Comparison of ENCODE assay signal across 15 cellular contexts in the genomic region with DNA sequence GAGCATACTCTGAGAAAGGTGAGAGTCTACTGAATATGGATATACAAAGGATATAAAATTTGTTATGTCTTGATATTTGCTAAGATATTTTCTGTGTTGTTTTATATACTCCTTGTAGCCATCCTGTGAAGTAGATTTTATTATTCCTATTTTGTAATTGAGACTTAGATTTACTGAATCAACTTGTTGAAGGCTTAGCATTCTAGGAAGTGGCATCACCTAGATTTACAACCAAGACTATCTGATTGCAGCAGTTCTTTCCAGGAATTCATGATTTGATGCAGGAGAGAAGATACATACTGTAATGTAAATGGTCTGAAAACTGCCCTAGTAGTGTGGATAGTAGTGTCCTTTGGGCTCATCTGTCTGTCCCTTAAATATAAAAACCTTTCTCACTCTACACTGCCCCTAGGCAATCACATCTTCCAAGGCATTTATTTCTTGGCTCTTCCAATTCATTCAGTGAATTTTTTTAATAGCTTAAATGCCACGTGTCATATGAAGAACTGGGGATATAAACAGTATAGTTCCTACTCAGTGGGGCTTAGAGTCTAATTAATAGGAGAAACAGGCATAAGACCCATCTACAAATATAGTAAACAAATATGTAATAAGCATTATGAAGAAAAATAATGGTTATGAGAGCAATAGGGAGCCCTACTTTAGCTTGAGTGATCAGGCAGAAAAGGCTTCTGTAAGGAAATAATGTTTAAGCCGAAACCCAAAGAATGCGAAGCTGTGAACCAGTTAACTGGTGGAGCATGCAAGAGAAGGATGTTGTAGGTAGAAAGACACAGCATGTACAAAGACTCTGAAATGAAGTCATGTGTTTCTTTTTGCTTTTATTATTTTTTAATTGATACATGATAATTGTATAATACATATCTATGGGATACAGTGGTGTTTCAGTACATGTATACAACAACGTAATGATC. TPM values are rescaled to one million over a fixed set of nuclear protein-coding genes. Genes with fewer than 3 reads are reported as not detected.
DNase-seq lines count a peak whose midpoint lies in the region; FAIRE-seq and TF ChIP-seq lines count a peak whose summit lies in the region.
"Had no signal": no experiment of that assay in that cellular context is flagged by ENCODE, and none has a peak within 500 bp of the region (broad histone marks: within the 10 kb centered on the region; RNA-seq: fewer than 3 reads in every experiment).

No MANE protein-coding gene starts in this region.

- H3K4me1 Mint-ChIP-seq in HFFc6 (ENCODE audit: low read depth): peaks cover 63% of the 10 kb centered on the region
- H3K4me1 Mint-ChIP-seq in activated naive CD8-positive, alpha-beta T cell treated with anti-CD3 and anti-CD28 coated beads for 36 hours: peaks cover 43% of the 10 kb centered on the region
- peaks cover 2% of the 10 kb centered on the region for H3K4me1 Mint-ChIP-seq in neural progenitor cell
- peaks cover 14% of the 10 kb centered on the region for H3K4me1 Mint-ChIP-seq in CD14-positive monocyte

- H3K9me3 Mint-ChIP-seq in HFFc6 (no peaks in the 10 kb centered on the region), neural progenitor cell (peaks cover 3% of the 10 kb centered on the region), CD14-positive monocyte (no peaks in the 10 kb centered on the region)
- H3K9me3 Mint-ChIP-seq in activated naive CD8-positive, alpha-beta T cell treated with anti-CD3 and anti-CD28 coated beads for 36 hours: no peaks in the 10 kb centered on the region
- H3K9me3 Mint-ChIP-seq: natural killer cell had no signal

- no peak overlapping the region for H3K9ac ChIP-seq in neural progenitor cell

- no peak for FAIRE-seq in HTR-8/SVneo (lab: Jason Lieb, UNC)

- H2AFZ ChIP-seq in neural progenitor cell (replicated peaks): no peak overlapping the region

- H3K27me3 Mint-ChIP-seq in HFFc6 (ENCODE audit: insufficient read depth) (peaks cover 2% of the 10 kb centered on the region; the same call in 1 of the 2 replicates), neural progenitor cell (ENCODE audit: insufficient read depth, low read depth) (no peaks in the 10 kb centered on the region), CD14-positive monocyte (ENCODE audit: low read depth in 3 of 3) (no peaks in the 10 kb centered on the region)
- no peaks in the 10 kb centered on the region for H3K27me3 Mint-ChIP-seq in activated naive CD8-positive, alpha-beta T cell treated with anti-CD3 and anti-CD28 coated beads for 36 hours

- H3K27ac ChIP-seq in neural progenitor cell: peak overlapping the region; percentile 48
- H3K27ac ChIP-seq: epithelial cell of prostate, heart right ventricle, right atrium auricular region, SJSA1 had no signal

- H3K27ac Mint-ChIP-seq in HFFc6: peak overlapping the region; percentile 72
- peak overlapping the region; percentile 70 for H3K27ac Mint-ChIP-seq in activated naive CD8-positive, alpha-beta T cell treated with anti-CD3 and anti-CD28 coated beads for 36 hours
- H3K27ac Mint-ChIP-seq in neural progenitor cell: no peak overlapping the region
- peak overlapping the region in 1 of 7 donors; percentile 11 for H3K27ac Mint-ChIP-seq in CD14-positive monocyte

- H3K27me3 ChIP-seq in neural progenitor cell: no peaks in the 10 kb centered on the region
- H3K27me3 ChIP-seq: heart right ventricle, right atrium auricular region, SJSA1 had no signal

- H3K4me2 ChIP-seq in neural progenitor cell: no peak overlapping the region

- peak; percentile 70 for DNase-seq in EH (ENCODE audit: low read depth)
- DNase-seq in HFFc6: peak; percentile 15
- no peak for DNase-seq in activated naive CD8-positive, alpha-beta T cell treated with anti-CD3 and anti-CD28 coated beads for 36 hours
- DNase-seq in neural progenitor cell (ENCODE audit: low spot score): no peak
- no peak for DNase-seq in CD14-positive monocyte (ENCODE audit: low spot score)
- DNase-seq in HTR-8/SVneo (ENCODE audit: insufficient read length, low spot score): no peak
- no peak for DNase-seq in GM10266 (ENCODE audit: extremely low spot score)
- DNase-seq: central memory CD4-positive, alpha-beta T cell; heart right ventricle; left colon; MV-4-11; natural killer cell had no signal

- H3K4me3 ChIP-seq in neural progenitor cell: no peak overlapping the region
- H3K4me3 ChIP-seq: heart right ventricle, right atrium auricular region, SJSA1 had no signal

- H3K36me3 Mint-ChIP-seq in HFFc6 (ENCODE audit: low read depth) (peaks cover 32% of the 10 kb centered on the region), neural progenitor cell (peaks cover 29% of the 10 kb centered on the region), CD14-positive monocyte (peaks cover 11 to 17% of the 10 kb centered on the region in 2 donors)
- peaks cover 43% of the 10 kb centered on the region for H3K36me3 Mint-ChIP-seq in activated naive CD8-positive, alpha-beta T cell treated with anti-CD3 and anti-CD28 coated beads for 36 hours
- H3K36me3 Mint-ChIP-seq: natural killer cell had no signal

- peaks cover 15% of the 10 kb centered on the region for H3F3A ChIP-seq in neural progenitor cell (ENCODE audit: low read depth)

- H3K4me3 Mint-ChIP-seq in HFFc6: no peak overlapping the region
- H3K4me3 Mint-ChIP-seq in activated naive CD8-positive, alpha-beta T cell treated with anti-CD3 and anti-CD28 coated beads for 36 hours: no peak overlapping the region
- no peak overlapping the region for H3K4me3 Mint-ChIP-seq in neural progenitor cell
- H3K4me3 Mint-ChIP-seq in CD14-positive monocyte: no peak overlapping the region
- H3K4me3 Mint-ChIP-seq: natural killer cell had no signal

- peaks cover 68% of the 10 kb centered on the region for H4K20me1 ChIP-seq in neural progenitor cell (ENCODE audit: low read depth)

- H3K9me3 ChIP-seq in neural progenitor cell (ENCODE audit: low read depth): no peaks in the 10 kb centered on the region
- H3K9me3 ChIP-seq: heart right ventricle, right atrium auricular region, SJSA1 had no signal

- peaks cover 100% of the 10 kb centered on the region for H3K79me2 ChIP-seq in neural progenitor cell (ENCODE audit: low read depth)

- no peaks in the 10 kb centered on the region for H3K36me3 ChIP-seq in neural progenitor cell
- H3K36me3 ChIP-seq: right atrium auricular region had no signal

- peaks cover 6% of the 10 kb centered on the region for H3K4me1 ChIP-seq in neural progenitor cell
- H3K4me1 ChIP-seq: SJSA1 had no signal

- TF ChIP-seq CTCF in HFFc6 (IDR thresholded peaks at IDR 0.05) (no peak; the same call in 1 of the 2 replicates), neural progenitor cell (IDR thresholded peaks at IDR 0.05) (no peak), CD14-positive monocyte (IDR thresholded peaks at IDR 0.05) (no peak), GM10266 (IDR thresholded peaks at IDR 0.05; ENCODE audit: control insufficient read depth, insufficient read depth, low read depth, missing control alignments) (no peak)

- intact Hi-C loops in CD14-positive monocyte (cut with micrococcal nuclease): no loop called here

RNA-seq across cellular contexts. Expression of gene IPO7, which starts 13.6 kb away (rescaled TPM):
- total RNA-seq in HFFc6 (2021; fragmentation: NEBNext Ultra II Directional; extraction: Animal tissue kit (Norgen Biotek cat#: 25700)): 100 to 1,000 TPM; 134 to 172 (median 154) TPM
- 100 to 1,000 TPM; 195 TPM for total RNA-seq in activated naive CD8-positive, alpha-beta T cell treated with anti-CD3 and anti-CD28 coated beads for 36 hours
- 157 and 231 TPM in 2 replicates for total RNA-seq in neural progenitor cell (ENCODE audit: low replicate concordance)
- 1 to 10 TPM; 7.0 to 8.1 TPM for polyA plus RNA-seq in CD14-positive monocyte

Comparison
In these comparisons a context has a peak if more than half of its experiments do, and no peak if none do; other contexts are left out.
1. DNase-seq: peak in EH (single experiment) and HFFc6 (single experiment); none in activated naive CD8-positive, alpha-beta T cell treated with anti-CD3 and anti-CD28 coated beads for 36 hours (single experiment), neural progenitor cell (single experiment), CD14-positive monocyte (single experiment), HTR-8/SVneo (single experiment) and GM10266 (single experiment).